1 cellular context compared by ENCODE assay signal in the genomic region with DNA sequence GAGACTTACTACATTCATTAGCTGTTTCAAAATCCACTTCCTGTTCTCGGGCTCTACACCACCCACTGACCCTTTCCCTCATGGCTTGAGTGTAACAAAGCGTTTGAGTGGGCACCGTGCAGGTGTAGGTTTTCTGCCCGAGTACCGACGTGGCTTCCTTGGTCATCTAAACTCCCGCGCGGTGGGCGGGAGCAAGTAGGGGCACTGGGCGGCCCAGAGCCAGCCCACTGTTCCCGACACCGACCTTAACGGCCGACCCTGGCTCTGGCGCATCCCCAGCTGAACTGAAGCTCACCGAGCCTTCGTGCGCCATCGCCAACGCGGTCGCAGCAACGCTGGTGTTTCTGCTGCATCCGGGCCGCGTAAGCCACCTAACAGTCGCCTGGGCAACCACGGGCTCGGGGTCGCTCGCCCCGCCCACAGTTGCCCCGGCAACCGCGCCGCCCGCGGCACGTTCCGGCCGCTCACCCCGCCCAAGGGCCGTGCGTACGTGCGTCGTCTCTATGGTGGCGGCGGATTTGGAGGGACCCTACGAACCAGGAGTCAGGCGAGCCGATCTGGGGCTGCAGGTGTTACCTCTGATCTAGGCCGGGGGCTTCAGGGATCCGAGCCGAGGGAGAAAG.
TF ChIP-seq lines count a peak whose summit lies in the region.

Gene C2orf81, minus strand, starts transcription at position 372 of the 623 bp plus-strand sequence. Its CDS starts 59 bp downstream, at position 313.
Gene WDR54, plus strand, starts transcription at position 483 of the 623 bp plus-strand sequence. CDS start 424 bp downstream, outside the sequence.

TF ChIP-seq in HEK293, 187 proteins besides CTCF, POLR2A, EP300 and RAD21 (continued from another document and continues in another):
- no peak for TF ChIP-seq ZNF23 (tag by site-specific recombination; IDR thresholded peaks at IDR 0.05; ENCODE audit: borderline replicate concordance)
- TF ChIP-seq ZNF16 (tag by site-specific recombination; IDR thresholded peaks at IDR 0.05; ENCODE audit: low read depth) = no peak
- TF ChIP-seq ZNF19 (tag by site-specific recombination; IDR thresholded peaks at IDR 0.05; ENCODE audit: low read depth) = no peak
- no peak for TF ChIP-seq ZBTB17 (tag by site-specific recombination; IDR thresholded peaks at IDR 0.05)
- no peak for TF ChIP-seq SALL2 (tag by site-specific recombination; IDR thresholded peaks at IDR 0.05; ENCODE audit: borderline replicate concordance)
- TF ChIP-seq ZXDB (tag by site-specific recombination; IDR thresholded peaks at IDR 0.05) = peak; percentile 40; the same call in 1 of the 2 replicates
- TF ChIP-seq ZNF544 (tag by site-specific recombination; IDR thresholded peaks at IDR 0.05) = no peak
- TF ChIP-seq KLF16 (tag by site-specific recombination; IDR thresholded peaks at IDR 0.05) = no peak
- TF ChIP-seq, protein P1, sequence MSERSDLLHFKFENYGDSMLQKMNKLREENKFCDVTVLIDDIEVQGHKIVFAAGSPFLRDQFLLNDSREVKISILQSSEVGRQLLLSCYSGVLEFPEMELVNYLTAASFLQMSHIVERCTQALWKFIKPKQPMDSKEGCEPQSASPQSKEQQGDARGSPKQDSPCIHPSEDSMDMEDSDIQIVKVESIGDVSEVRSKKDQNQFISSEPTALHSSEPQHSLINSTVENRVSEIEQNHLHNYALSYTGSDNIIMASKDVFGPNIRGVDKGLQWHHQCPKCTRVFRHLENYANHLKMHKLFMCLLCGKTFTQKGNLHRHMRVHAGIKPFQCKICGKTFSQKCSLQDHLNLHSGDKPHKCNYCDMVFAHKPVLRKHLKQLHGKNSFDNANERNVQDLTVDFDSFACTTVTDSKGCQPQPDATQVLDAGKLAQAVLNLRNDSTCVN (tag by site-specific recombination; optimal IDR thresholded peaks at IDR 0.05) = peak; percentile 77
- no peak for TF ChIP-seq ZNF701 (tag by site-specific recombination; IDR thresholded peaks at IDR 0.05)
- TF ChIP-seq BCL11A (tag by site-specific recombination; IDR thresholded peaks at IDR 0.05; ENCODE audit: low read depth) = no peak
- no peak for TF ChIP-seq ZNF548 (tag by site-specific recombination; IDR thresholded peaks at IDR 0.05)
- TF ChIP-seq, protein P2, sequence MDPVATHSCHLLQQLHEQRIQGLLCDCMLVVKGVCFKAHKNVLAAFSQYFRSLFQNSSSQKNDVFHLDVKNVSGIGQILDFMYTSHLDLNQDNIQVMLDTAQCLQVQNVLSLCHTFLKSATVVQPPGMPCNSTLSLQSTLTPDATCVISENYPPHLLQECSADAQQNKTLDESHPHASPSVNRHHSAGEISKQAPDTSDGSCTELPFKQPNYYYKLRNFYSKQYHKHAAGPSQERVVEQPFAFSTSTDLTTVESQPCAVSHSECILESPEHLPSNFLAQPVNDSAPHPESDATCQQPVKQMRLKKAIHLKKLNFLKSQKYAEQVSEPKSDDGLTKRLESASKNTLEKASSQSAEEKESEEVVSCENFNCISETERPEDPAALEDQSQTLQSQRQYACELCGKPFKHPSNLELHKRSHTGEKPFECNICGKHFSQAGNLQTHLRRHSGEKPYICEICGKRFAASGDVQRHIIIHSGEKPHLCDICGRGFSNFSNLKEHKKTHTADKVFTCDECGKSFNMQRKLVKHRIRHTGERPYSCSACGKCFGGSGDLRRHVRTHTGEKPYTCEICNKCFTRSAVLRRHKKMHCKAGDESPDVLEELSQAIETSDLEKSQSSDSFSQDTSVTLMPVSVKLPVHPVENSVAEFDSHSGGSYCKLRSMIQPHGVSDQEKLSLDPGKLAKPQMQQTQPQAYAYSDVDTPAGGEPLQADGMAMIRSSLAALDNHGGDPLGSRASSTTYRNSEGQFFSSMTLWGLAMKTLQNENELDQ (tag by site-specific recombination; IDR thresholded peaks at IDR 0.05; ENCODE audit: low read depth) = no peak
- no peak for TF ChIP-seq ZNF311 (tag by site-specific recombination; IDR thresholded peaks at IDR 0.05; ENCODE audit: borderline replicate concordance)
- peak; percentile 47; the same call in 1 of the 2 replicates for TF ChIP-seq KLF9 (tag by site-specific recombination; IDR thresholded peaks at IDR 0.05; ENCODE audit: low read depth)
- no peak for TF ChIP-seq ZNF24 (tag by site-specific recombination; IDR thresholded peaks at IDR 0.05)
- no peak for TF ChIP-seq ZBTB48 (tag by site-specific recombination; IDR thresholded peaks at IDR 0.05)
- TF ChIP-seq, protein P3, sequence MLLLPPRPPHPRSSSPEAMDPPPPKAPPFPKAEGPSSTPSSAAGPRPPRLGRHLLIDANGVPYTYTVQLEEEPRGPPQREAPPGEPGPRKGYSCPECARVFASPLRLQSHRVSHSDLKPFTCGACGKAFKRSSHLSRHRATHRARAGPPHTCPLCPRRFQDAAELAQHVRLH (tag by site-specific recombination; IDR thresholded peaks at IDR 0.05) = no peak
- TF ChIP-seq ZNF692 (tag by site-specific recombination; IDR thresholded peaks at IDR 0.05) = peak; percentile 43; the same call in 1 of the 2 replicates
- TF ChIP-seq ZNF174 (tag by site-specific recombination; IDR thresholded peaks at IDR 0.05) = no peak
- TF ChIP-seq, protein P4, sequence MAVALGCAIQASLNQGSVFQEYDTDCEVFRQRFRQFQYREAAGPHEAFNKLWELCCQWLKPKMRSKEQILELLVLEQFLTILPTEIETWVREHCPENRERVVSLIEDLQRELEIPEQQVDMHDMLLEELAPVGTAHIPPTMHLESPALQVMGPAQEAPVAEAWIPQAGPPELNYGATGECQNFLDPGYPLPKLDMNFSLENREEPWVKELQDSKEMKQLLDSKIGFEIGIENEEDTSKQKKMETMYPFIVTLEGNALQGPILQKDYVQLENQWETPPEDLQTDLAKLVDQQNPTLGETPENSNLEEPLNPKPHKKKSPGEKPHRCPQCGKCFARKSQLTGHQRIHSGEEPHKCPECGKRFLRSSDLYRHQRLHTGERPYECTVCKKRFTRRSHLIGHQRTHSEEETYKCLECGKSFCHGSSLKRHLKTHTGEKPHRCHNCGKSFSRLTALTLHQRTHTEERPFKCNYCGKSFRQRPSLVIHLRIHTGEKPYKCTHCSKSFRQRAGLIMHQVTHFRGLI (tag by site-specific recombination; IDR thresholded peaks at IDR 0.05) = no peak
- TF ChIP-seq, protein P5, sequence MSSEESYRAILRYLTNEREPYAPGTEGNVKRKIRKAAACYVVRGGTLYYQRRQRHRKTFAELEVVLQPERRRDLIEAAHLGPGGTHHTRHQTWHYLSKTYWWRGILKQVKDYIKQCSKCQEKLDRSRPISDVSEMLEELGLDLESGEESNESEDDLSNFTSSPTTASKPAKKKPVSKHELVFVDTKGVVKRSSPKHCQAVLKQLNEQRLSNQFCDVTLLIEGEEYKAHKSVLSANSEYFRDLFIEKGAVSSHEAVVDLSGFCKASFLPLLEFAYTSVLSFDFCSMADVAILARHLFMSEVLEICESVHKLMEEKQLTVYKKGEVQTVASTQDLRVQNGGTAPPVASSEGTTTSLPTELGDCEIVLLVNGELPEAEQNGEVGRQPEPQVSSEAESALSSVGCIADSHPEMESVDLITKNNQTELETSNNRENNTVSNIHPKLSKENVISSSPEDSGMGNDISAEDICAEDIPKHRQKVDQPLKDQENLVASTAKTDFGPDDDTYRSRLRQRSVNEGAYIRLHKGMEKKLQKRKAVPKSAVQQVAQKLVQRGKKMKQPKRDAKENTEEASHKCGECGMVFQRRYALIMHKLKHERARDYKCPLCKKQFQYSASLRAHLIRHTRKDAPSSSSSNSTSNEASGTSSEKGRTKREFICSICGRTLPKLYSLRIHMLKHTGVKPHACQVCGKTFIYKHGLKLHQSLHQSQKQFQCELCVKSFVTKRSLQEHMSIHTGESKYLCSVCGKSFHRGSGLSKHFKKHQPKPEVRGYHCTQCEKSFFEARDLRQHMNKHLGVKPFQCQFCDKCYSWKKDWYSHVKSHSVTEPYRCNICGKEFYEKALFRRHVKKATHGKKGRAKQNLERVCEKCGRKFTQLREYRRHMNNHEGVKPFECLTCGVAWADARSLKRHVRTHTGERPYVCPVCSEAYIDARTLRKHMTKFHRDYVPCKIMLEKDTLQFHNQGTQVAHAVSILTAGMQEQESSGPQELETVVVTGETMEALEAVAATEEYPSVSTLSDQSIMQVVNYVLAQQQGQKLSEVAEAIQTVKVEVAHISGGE (tag by site-specific recombination; conservative IDR thresholded peaks at IDR 0.05; ENCODE audit: low read depth) = 0 out of 2 replicates have a peak, but pooled peaks have one; percentile 4
- no peak for TF ChIP-seq ZNF488 (tag by site-specific recombination; IDR thresholded peaks at IDR 0.05)
- TF ChIP-seq, protein P6, sequence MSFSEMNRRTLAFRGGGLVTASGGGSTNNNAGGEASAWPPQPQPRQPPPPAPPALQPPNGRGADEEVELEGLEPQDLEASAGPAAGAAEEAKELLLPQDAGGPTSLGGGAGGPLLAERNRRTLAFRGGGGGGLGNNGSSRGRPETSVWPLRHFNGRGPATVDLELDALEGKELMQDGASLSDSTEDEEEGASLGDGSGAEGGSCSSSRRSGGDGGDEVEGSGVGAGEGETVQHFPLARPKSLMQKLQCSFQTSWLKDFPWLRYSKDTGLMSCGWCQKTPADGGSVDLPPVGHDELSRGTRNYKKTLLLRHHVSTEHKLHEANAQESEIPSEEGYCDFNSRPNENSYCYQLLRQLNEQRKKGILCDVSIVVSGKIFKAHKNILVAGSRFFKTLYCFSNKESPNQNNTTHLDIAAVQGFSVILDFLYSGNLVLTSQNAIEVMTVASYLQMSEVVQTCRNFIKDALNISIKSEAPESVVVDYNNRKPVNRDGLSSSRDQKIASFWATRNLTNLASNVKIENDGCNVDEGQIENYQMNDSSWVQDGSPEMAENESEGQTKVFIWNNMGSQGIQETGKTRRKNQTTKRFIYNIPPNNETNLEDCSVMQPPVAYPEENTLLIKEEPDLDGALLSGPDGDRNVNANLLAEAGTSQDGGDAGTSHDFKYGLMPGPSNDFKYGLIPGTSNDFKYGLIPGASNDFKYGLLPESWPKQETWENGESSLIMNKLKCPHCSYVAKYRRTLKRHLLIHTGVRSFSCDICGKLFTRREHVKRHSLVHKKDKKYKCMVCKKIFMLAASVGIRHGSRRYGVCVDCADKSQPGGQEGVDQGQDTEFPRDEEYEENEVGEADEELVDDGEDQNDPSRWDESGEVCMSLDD (tag by site-specific recombination; IDR thresholded peaks at IDR 0.05) = no peak
- no peak for TF ChIP-seq ZIC2 (tag by site-specific recombination; IDR thresholded peaks at IDR 0.05)
- no peak for TF ChIP-seq KLF7 (tag by site-specific recombination; IDR thresholded peaks at IDR 0.05; ENCODE audit: borderline replicate concordance)
- TF ChIP-seq BCL6B (tag by site-specific recombination; IDR thresholded peaks at IDR 0.05) = no peak
- no peak for TF ChIP-seq ZNF211 (tag by site-specific recombination; IDR thresholded peaks at IDR 0.05; ENCODE audit: low read depth)
- no peak for TF ChIP-seq ZNF133 (tag by site-specific recombination; IDR thresholded peaks at IDR 0.05)
- TF ChIP-seq ZBTB7A (tag by site-specific recombination; IDR thresholded peaks at IDR 0.05; ENCODE audit: low read depth) = no peak
- 0 out of 2 replicates have a peak, but pooled peaks have one; percentile 11 for TF ChIP-seq ZNF2 (tag by site-specific recombination; IDR thresholded peaks at IDR 0.05)
- TF ChIP-seq ZBTB20 (tag by site-specific recombination; IDR thresholded peaks at IDR 0.05) = no peak; the same call in 1 of the 2 replicates
- TF ChIP-seq ZNF26 (tag by site-specific recombination; IDR thresholded peaks at IDR 0.05) = no peak
- TF ChIP-seq ZNF654 (tag by site-specific recombination; IDR thresholded peaks at IDR 0.05; ENCODE audit: low read depth) = no peak
- TF ChIP-seq SP7 (tag by site-specific recombination; IDR thresholded peaks at IDR 0.05) = no peak; the same call in 1 of the 2 replicates
